8 cellular contexts compared by ENCODE assay signal in the genomic region with DNA sequence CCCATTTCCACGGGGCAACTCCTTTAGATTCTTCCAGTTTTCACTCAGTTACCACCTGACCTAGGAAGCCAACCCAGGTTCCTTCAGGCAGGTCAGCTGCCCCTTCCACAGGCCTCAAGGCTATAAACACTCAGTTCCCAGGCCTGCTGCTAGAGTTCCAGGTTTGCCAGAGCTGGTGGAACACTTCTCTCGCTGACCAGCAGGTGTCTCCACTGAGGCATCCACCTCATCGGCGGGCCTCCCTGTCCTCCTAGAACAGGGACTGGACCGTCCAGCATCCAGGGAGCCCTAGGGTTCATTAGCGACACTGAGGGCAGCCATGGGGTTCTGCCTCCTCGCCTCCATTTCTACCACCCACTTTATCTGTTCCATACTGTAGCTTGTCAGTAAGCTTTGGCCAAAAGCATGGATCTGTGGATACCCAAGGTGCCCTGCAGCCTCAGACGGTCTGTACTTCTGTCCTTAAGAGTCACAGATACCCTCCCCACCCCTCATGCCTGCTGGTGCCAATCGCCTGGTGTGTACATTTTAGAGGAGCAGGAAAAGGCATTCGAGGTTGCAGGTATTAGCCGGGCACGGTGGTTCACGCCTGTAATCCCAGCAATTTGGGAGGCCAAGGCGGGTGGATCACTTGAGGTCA. TPM values are rescaled to one million over a fixed set of nuclear protein-coding genes. Genes with fewer than 3 reads are reported as not detected.
DNase-seq lines count a peak whose midpoint lies in the region; ATAC-seq and TF ChIP-seq lines count a peak whose summit lies in the region.

No MANE protein-coding gene starts in this region.

- H3K4me3 ChIP-seq in GM12875 (ENCODE audit: low read depth, low read length): no peak overlapping the region

- no peak for ATAC-seq in central memory CD8-positive, alpha-beta T cell (replicated peaks; ENCODE audit: extremely low read depth, poor library complexity, severe bottlenecking)
- ATAC-seq in left colon (peak; percentile 89), GM18868 (IDR thresholded peaks at IDR 0.05; ENCODE audit: unreplicated experiment) (no peak), HG02759 (IDR thresholded peaks at IDR 0.05; ENCODE audit: unreplicated experiment) (no peak)

- H3K4me1 Mint-ChIP-seq in central memory CD8-positive, alpha-beta T cell: peaks cover 6% of the 10 kb centered on the region

- TF ChIP-seq CTCF in GM12875 (IDR thresholded peaks at IDR 0.05; ENCODE audit: borderline replicate concordance, insufficient read depth, low read depth, low read length): peak; percentile 96

- H3K27ac Mint-ChIP-seq in central memory CD8-positive, alpha-beta T cell (ENCODE audit: low read depth): no peak overlapping the region

- H3K9me3 Mint-ChIP-seq in central memory CD8-positive, alpha-beta T cell: no peaks in the 10 kb centered on the region

- H3K27me3 Mint-ChIP-seq in central memory CD8-positive, alpha-beta T cell: peaks cover 13% of the 10 kb centered on the region

- H3K36me3 Mint-ChIP-seq in central memory CD8-positive, alpha-beta T cell (ENCODE audit: insufficient read depth): peaks cover 2% of the 10 kb centered on the region

- DNase-seq in NCI-H1930 (lab: John Stamatoyannopoulos, UW) (peak; percentile 14 to 32), left colon (peak; percentile 69 to 83)
- DNase-seq in activated CD4-positive, alpha-beta T cell treated with anti-CD3 and anti-CD28 coated beads for 24 hours (ENCODE audit: low read depth in 2 of 2): peak; percentile 51 to 66
- peak; percentile 29 to 57 for DNase-seq in central memory CD8-positive, alpha-beta T cell (ENCODE audit: low spot score in 2 of 2)
- peak; percentile 46 for DNase-seq in stimulated activated CD4-positive, alpha-beta T cell treated with anti-CD3 and anti-CD28 coated beads, Interleukin-2, amount 100 ng/mL, for 4 hours (ENCODE audit: low read depth)

- intact Hi-C loops in left colon (cut with DNase I, micrococcal nuclease): no loop called here

- H3K4me3 Mint-ChIP-seq in central memory CD8-positive, alpha-beta T cell: no peak overlapping the region

RNA-seq across cellular contexts. Expression of gene PIMREG, which starts 29.0 kb away (rescaled TPM):
- 1 to 10 TPM; 2.4 to 7.7 TPM for total RNA-seq in left colon

RNA-seq across cellular contexts. Expression of gene AIPL1, which starts 38.3 kb away (rescaled TPM):
- not detected for total RNA-seq in left colon

Comparison
In these comparisons a context has a peak if more than half of its experiments do, and no peak if none do; other contexts are left out.
1. DNase-seq: peak in every context shown above with its lines; median percentile 76 in left colon; 58 in activated CD4-positive, alpha-beta T cell treated with anti-CD3 and anti-CD28 coated beads for 24 hours; 46 in stimulated activated CD4-positive, alpha-beta T cell treated with anti-CD3 and anti-CD28 coated beads, Interleukin-2, amount 100 ng/mL, for 4 hours; 43 in central memory CD8-positive, alpha-beta T cell; 23 in NCI-H1930.